In the genomic region with DNA sequence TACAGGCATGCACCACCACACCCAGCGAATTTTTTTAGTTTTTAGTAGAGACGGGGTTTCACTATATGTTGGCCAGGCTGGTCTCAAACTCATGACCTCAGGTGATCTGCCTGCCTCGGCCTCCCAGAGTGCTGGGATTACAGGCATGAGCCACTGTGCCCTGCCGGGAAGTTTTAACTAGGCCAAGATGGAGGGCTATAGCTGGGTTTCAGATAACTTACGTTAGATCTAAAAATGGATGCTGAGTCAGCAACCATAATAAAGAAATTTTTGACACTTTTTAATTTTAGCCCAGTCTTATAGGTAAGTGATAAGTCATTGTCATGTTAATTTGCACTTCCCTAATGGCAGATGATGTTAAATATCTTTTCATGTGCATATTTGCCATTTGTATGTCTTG, we compare ENCODE assay signal across 1 cellular context.
TF ChIP-seq lines count a peak whose summit lies in the region.

No MANE protein-coding gene starts in this region.

TF ChIP-seq in WTC11, 78 proteins besides CTCF, POLR2A, EP300 and RAD21 (continued from another document):
- TF ChIP-seq, protein P1, sequence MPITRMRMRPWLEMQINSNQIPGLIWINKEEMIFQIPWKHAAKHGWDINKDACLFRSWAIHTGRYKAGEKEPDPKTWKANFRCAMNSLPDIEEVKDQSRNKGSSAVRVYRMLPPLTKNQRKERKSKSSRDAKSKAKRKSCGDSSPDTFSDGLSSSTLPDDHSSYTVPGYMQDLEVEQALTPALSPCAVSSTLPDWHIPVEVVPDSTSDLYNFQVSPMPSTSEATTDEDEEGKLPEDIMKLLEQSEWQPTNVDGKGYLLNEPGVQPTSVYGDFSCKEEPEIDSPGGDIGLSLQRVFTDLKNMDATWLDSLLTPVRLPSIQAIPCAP (CRISPR knock-in tag; IDR thresholded peaks at IDR 0.05): no peak
